ENCODE assay signal across 11 cellular contexts in genomic region chr1:193338194-193338593, GRCh38.
DNase-seq lines count a peak whose midpoint lies in the region; ATAC-seq and TF ChIP-seq lines count a peak whose summit lies in the region.
"Had no signal": no experiment of that assay in that cellular context is flagged by ENCODE, and none has a peak within 500 bp of the region (broad histone marks: within the 10 kb centered on the region; RNA-seq: fewer than 3 reads in every experiment).

No MANE protein-coding gene starts in this region.

- DNase-seq in AG10803 (ENCODE audit: low read depth) (peak; percentile 73), HT1080 (ENCODE audit: low read depth) (peak; percentile 62), choroid plexus epithelial cell (ENCODE audit: low read depth) (peak; percentile 45), NCI-H1048 (lab: John Stamatoyannopoulos, UW) (no peak)
- DNase-seq in stimulated activated CD4-positive, alpha-beta T cell treated with anti-CD3 and anti-CD28 coated beads, Interleukin-12 subunit alpha, Interleukin-12 subunit beta, amount 100 ng/mL, for 4 hours = no peak
- DNase-seq: activated CD4-positive, alpha-beta T cell treated with anti-CD3 and anti-CD28 coated beads for 1 hour; GDM1; naive B cell had no signal

- H3K4me3 ChIP-seq in AG10803 (ENCODE audit: low read length) (no peak overlapping the region), choroid plexus epithelial cell (ENCODE audit: low read depth, low read length) (no peak overlapping the region)

- TF ChIP-seq CTCF in AG10803 (conservative IDR thresholded peaks at IDR 0.05; ENCODE audit: low read length) (peak; percentile 45), choroid plexus epithelial cell (conservative IDR thresholded peaks at IDR 0.05; ENCODE audit: low read depth, low read length) (peak; percentile 43)

- ATAC-seq in GM18868 (IDR thresholded peaks at IDR 0.05; ENCODE audit: unreplicated experiment) (peak; percentile 86), GM18909 (IDR thresholded peaks at IDR 0.05; ENCODE audit: poor library complexity, unreplicated experiment) (no peak), GM21526 (IDR thresholded peaks at IDR 0.05; ENCODE audit: low FRiP score, unreplicated experiment) (no peak)

Comparison
In these comparisons a context has a peak if more than half of its experiments do, and no peak if none do; other contexts are left out.
1. DNase-seq: peak in AG10803 (single experiment), HT1080 (single experiment) and choroid plexus epithelial cell (single experiment); none in NCI-H1048 (single experiment) and stimulated activated CD4-positive, alpha-beta T cell treated with anti-CD3 and anti-CD28 coated beads, Interleukin-12 subunit alpha, Interleukin-12 subunit beta, amount 100 ng/mL, for 4 hours (single experiment).